23 cellular contexts compared by ENCODE assay signal in the genomic region with DNA sequence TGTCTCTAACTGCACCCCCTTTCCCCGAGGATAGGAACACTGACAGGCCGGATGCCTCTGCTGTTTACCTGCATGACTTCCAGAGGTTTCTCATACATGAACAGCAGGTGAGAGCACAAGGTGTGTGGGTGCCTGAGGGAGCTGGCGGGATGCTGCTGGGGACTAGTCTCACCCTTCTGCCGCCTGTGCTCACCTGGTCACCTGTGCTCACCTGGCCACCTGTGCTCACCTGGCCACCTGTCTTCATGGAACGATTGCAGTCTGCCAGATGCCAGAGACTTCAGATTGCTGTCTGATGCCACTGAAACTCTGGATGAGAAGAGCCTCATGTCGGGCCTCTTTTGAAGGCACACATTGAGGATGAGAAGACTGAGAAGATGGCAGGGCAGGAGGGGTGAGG.
"Had no signal": no experiment of that assay in that cellular context is flagged by ENCODE, and none has a peak within 500 bp of the region (broad histone marks: within the 10 kb centered on the region; RNA-seq: fewer than 3 reads in every experiment).

No MANE protein-coding gene starts in this region.

- H3K36me3 ChIP-seq: adrenal gland, Peyer's patch, SJCRH30 had no signal

- DNase-seq: activated CD4-positive, alpha-beta memory T cell treated with anti-CD3 and anti-CD28 coated beads, Interleukin-2, amount 10 ng/mL, durations not matched to agents 7 days and 5 days; activated CD4-positive, alpha-beta T cell treated with anti-CD3 and anti-CD28 coated beads for 36 hours; activated CD4-positive, alpha-beta T cell treated with anti-CD3 and anti-CD28 coated beads, Interleukin-2, amount 50 U/mL, for 1 hour; activated naive CD4-positive, alpha-beta T cell treated with anti-CD3 and anti-CD28 coated beads, Interleukin-2, amount 50 U/mL, for 16 hours; activated naive CD8-positive, alpha-beta T cell treated with anti-CD3 and anti-CD28 coated beads, Interleukin-2, amount 10 ng/mL, durations not matched to agents 7 days and 5 days; adrenal gland; anterior cingulate cortex; NCI-H1092; NCI-H1417; NCI-H1694 treated with DMSO at 0.1 percent for 48 hours; NCI-H2029 treated with DMSO at 0.1 percent for 48 hours; NCI-H345; NCI-H510A; NCI-H526 treated with DMSO at 0.1 percent for 48 hours; NK-92 treated with Interleukin-12 subunit alpha and Interleukin-12 subunit beta, amount 100 ng/mL, for 24 hours; Right ventricle myocardium superior; SJCRH30; SK-N-SH; T-helper 1 cell had no signal

- H3K4me3 Mint-ChIP-seq: activated CD4-positive, alpha-beta memory T cell treated with anti-CD3 and anti-CD28 coated beads, Interleukin-2, amount 10 ng/mL, durations not matched to agents 7 days and 5 days; activated CD4-positive, alpha-beta T cell treated with anti-CD3 and anti-CD28 coated beads for 36 hours; activated naive CD8-positive, alpha-beta T cell treated with anti-CD3 and anti-CD28 coated beads, Interleukin-2, amount 10 ng/mL, durations not matched to agents 7 days and 5 days had no signal

- H3K4me1 ChIP-seq: adrenal gland, Peyer's patch, SJCRH30 had no signal

- H3K27me3 Mint-ChIP-seq: activated CD4-positive, alpha-beta T cell treated with anti-CD3 and anti-CD28 coated beads for 36 hours; activated naive CD8-positive, alpha-beta T cell treated with anti-CD3 and anti-CD28 coated beads, Interleukin-2, amount 10 ng/mL, durations not matched to agents 7 days and 5 days had no signal

- H3K4me2 ChIP-seq: KMS-11, SK-N-SH had no signal

- H3K9ac ChIP-seq: KMS-11, SK-N-SH had no signal

- H3K27ac ChIP-seq: adrenal gland, KMS-11, Peyer's patch, RWPE1, SJCRH30, VCaP had no signal

- H3K36me3 Mint-ChIP-seq: activated naive CD8-positive, alpha-beta T cell treated with anti-CD3 and anti-CD28 coated beads, Interleukin-2, amount 10 ng/mL, durations not matched to agents 7 days and 5 days had no signal

- H3K9me3 ChIP-seq: adrenal gland, Peyer's patch, SJCRH30, SK-N-SH had no signal

- ATAC-seq: activated CD4-positive, alpha-beta T cell treated with anti-CD3 and anti-CD28 coated beads for 36 hours had no signal

- H3K9me3 Mint-ChIP-seq: activated CD4-positive, alpha-beta memory T cell treated with anti-CD3 and anti-CD28 coated beads, Interleukin-2, amount 10 ng/mL, durations not matched to agents 7 days and 5 days; activated naive CD8-positive, alpha-beta T cell treated with anti-CD3 and anti-CD28 coated beads, Interleukin-2, amount 10 ng/mL, durations not matched to agents 7 days and 5 days had no signal

- H3K4me1 Mint-ChIP-seq: activated CD4-positive, alpha-beta memory T cell treated with anti-CD3 and anti-CD28 coated beads, Interleukin-2, amount 10 ng/mL, durations not matched to agents 7 days and 5 days; activated CD4-positive, alpha-beta T cell treated with anti-CD3 and anti-CD28 coated beads for 36 hours; activated naive CD8-positive, alpha-beta T cell treated with anti-CD3 and anti-CD28 coated beads, Interleukin-2, amount 10 ng/mL, durations not matched to agents 7 days and 5 days had no signal

- H3K27me3 ChIP-seq: adrenal gland, Peyer's patch, SJCRH30 had no signal

- H3K4me3 ChIP-seq: adrenal gland, Peyer's patch, SJCRH30 had no signal

- H3K27ac Mint-ChIP-seq: activated CD4-positive, alpha-beta memory T cell treated with anti-CD3 and anti-CD28 coated beads, Interleukin-2, amount 10 ng/mL, durations not matched to agents 7 days and 5 days; activated CD4-positive, alpha-beta T cell treated with anti-CD3 and anti-CD28 coated beads for 36 hours; activated naive CD8-positive, alpha-beta T cell treated with anti-CD3 and anti-CD28 coated beads, Interleukin-2, amount 10 ng/mL, durations not matched to agents 7 days and 5 days had no signal
